Comparison of ENCODE assay signal across 20 cellular contexts in the genomic region with DNA sequence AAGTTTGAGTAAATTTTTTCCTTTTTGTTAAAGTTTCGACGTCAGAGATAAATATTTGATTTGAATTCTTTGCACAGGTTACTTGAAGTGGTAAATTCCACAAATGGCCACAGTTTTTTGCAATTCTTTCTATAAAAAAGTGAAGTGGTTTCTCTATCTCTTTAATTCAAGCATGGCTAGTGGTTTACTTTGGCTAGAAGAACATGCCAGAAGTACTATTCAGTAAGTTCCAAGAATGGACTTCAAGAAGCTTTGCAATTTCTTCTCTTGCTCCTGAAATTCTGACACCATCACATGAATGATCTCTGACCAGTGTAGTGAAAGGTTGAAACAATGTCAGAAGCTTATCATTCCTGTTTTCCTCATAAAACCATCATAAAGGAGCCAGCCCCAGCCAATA. TPM values are rescaled to one million over a fixed set of nuclear protein-coding genes. Genes with fewer than 3 reads are reported as not detected.
DNase-seq lines count a peak whose midpoint lies in the region; ATAC-seq, FAIRE-seq and TF ChIP-seq lines count a peak whose summit lies in the region.
"Had no signal": no experiment of that assay in that cellular context is flagged by ENCODE, and none has a peak within 500 bp of the region (broad histone marks: within the 10 kb centered on the region; RNA-seq: fewer than 3 reads in every experiment).

No MANE protein-coding gene starts in this region.

- no peaks in the 10 kb centered on the region for H4K20me1 ChIP-seq in astrocyte (ENCODE audit: insufficient read depth, low read length)
- H4K20me1 ChIP-seq: BLaER1 treated with 17β-estradiol and CSF1 and Interleukin-3, amounts not matched to agents 10 nM and 100 nM had no signal

- no peak overlapping the region for H3K9ac ChIP-seq in astrocyte (ENCODE audit: low read length)
- H3K9ac ChIP-seq: BLaER1 treated with 17β-estradiol and CSF1 and Interleukin-3, amounts not matched to agents 10 nM and 100 nM had no signal

- no peaks in the 10 kb centered on the region for H3K36me3 Mint-ChIP-seq in astrocyte (ENCODE audit: low read depth, unreplicated experiment)
- H3K36me3 Mint-ChIP-seq: CD8-positive, alpha-beta T cell had no signal

- no peak for TF ChIP-seq CTCF in astrocyte (IDR thresholded peaks at IDR 0.05; ENCODE audit: insufficient read depth, low read depth, low read length)
- no peak for TF ChIP-seq CTCF in left lung (IDR thresholded peaks at IDR 0.05)
- TF ChIP-seq CTCF in upper lobe of right lung (IDR thresholded peaks at IDR 0.05): no peak

- H3K4me1 ChIP-seq in astrocyte (ENCODE audit: insufficient read depth, low read length): no peaks in the 10 kb centered on the region
- H3K4me1 ChIP-seq in left lung: no peaks in the 10 kb centered on the region
- H3K4me1 ChIP-seq in upper lobe of right lung: no peaks in the 10 kb centered on the region
- H3K4me1 ChIP-seq: A549; BLaER1 treated with 17β-estradiol and CSF1 and Interleukin-3, amounts not matched to agents 10 nM and 100 nM; Caco-2 had no signal

- no peak for FAIRE-seq in astrocyte (lab: Jason Lieb, UNC)
- FAIRE-seq: A549, D721Med, GM12891, GM19239 had no signal

- no peaks in the 10 kb centered on the region for H3K27me3 ChIP-seq in astrocyte (ENCODE audit: insufficient read depth, low read length)
- H3K27me3 ChIP-seq in left lung: no peaks in the 10 kb centered on the region
- no peaks in the 10 kb centered on the region for H3K27me3 ChIP-seq in upper lobe of right lung
- H3K27me3 ChIP-seq: BLaER1 treated with 17β-estradiol and CSF1 and Interleukin-3, amounts not matched to agents 10 nM and 100 nM had no signal

- DNase-seq in astrocyte (ENCODE audit: low read depth): peak; percentile 18
- no peak for DNase-seq in left lung
- no peak for DNase-seq in upper lobe of right lung
- DNase-seq in NCI-H187 (lab: John Stamatoyannopoulos, UW): no peak
- no peak for DNase-seq in NCI-H345 (lab: John Stamatoyannopoulos, UW)
- DNase-seq: AML-193; Caco-2; Calu3; CD4-positive, alpha-beta T cell; CD8-positive, alpha-beta T cell; DMS79 treated with DMSO at 0.1 percent for 48 hours; GF-D8 had no signal

- intact Hi-C loops in left lung (cut with DNase I): no loop called here
- intact Hi-C loops in upper lobe of right lung (cut with DNase I): no loop called here

- H3K79me2 ChIP-seq in astrocyte (ENCODE audit: insufficient read depth, low read length): no peaks in the 10 kb centered on the region

- peaks cover 1% of the 10 kb centered on the region for H3K9me3 Mint-ChIP-seq in astrocyte (ENCODE audit: unreplicated experiment)
- H3K9me3 Mint-ChIP-seq: CD4-positive, alpha-beta T cell; CD8-positive, alpha-beta T cell had no signal

- H3K9me3 ChIP-seq in astrocyte (ENCODE audit: insufficient read depth, low read depth, low read length): no peaks in the 10 kb centered on the region
- no peaks in the 10 kb centered on the region for H3K9me3 ChIP-seq in left lung
- H3K9me3 ChIP-seq in upper lobe of right lung: no peaks in the 10 kb centered on the region
- H3K9me3 ChIP-seq: A549, Caco-2 had no signal

- ATAC-seq in left lung (peak; percentile 88), upper lobe of right lung (peak; percentile 67)
- ATAC-seq: A549; CD8-positive, alpha-beta T cell had no signal

- H3K4me1 Mint-ChIP-seq in astrocyte (ENCODE audit: low read depth, unreplicated experiment): no peaks in the 10 kb centered on the region
- H3K4me1 Mint-ChIP-seq: B cell had no signal

- H3K36me3 ChIP-seq in astrocyte (ENCODE audit: insufficient read depth, low read length) (no peaks in the 10 kb centered on the region), left lung (no peaks in the 10 kb centered on the region), upper lobe of right lung (no peaks in the 10 kb centered on the region)
- H3K36me3 ChIP-seq: BLaER1 treated with 17β-estradiol and CSF1 and Interleukin-3, amounts not matched to agents 10 nM and 100 nM had no signal

- no peak overlapping the region for H3K4me3 Mint-ChIP-seq in astrocyte (ENCODE audit: unreplicated experiment)
- H3K4me3 Mint-ChIP-seq: B cell; CD4-positive, alpha-beta T cell; CD8-positive, alpha-beta T cell had no signal

- no peak overlapping the region for H3K27ac Mint-ChIP-seq in astrocyte (ENCODE audit: unreplicated experiment)
- H3K27ac Mint-ChIP-seq: B cell; CD4-positive, alpha-beta T cell; CD8-positive, alpha-beta T cell had no signal

- no peak overlapping the region for H3K27ac ChIP-seq in astrocyte (ENCODE audit: low read depth, low read length)
- no peak overlapping the region for H3K27ac ChIP-seq in left lung
- no peak overlapping the region for H3K27ac ChIP-seq in upper lobe of right lung
- H3K27ac ChIP-seq: 22Rv1; A549; BLaER1 treated with 17β-estradiol and CSF1 and Interleukin-3, amounts not matched to agents 10 nM and 100 nM; C4-2B had no signal

- no peak overlapping the region for H2AFZ ChIP-seq in astrocyte (ENCODE audit: low read depth, low read length)

- no peaks in the 10 kb centered on the region for H3K27me3 Mint-ChIP-seq in astrocyte (ENCODE audit: low read depth, unreplicated experiment)

- no peak overlapping the region for H3K4me2 ChIP-seq in astrocyte (ENCODE audit: low read length)
- H3K4me2 ChIP-seq: A549; BLaER1 treated with 17β-estradiol and CSF1 and Interleukin-3, amounts not matched to agents 10 nM and 100 nM had no signal

- no peak overlapping the region for H3K4me3 ChIP-seq in astrocyte (ENCODE audit: insufficient read depth, low read depth, low read length)
- H3K4me3 ChIP-seq in left lung: no peak overlapping the region
- H3K4me3 ChIP-seq in upper lobe of right lung: no peak overlapping the region
- H3K4me3 ChIP-seq: A549; BLaER1 treated with 17β-estradiol and CSF1 and Interleukin-3, amounts not matched to agents 10 nM and 100 nM had no signal

RNA-seq across cellular contexts. Expression of a gene that starts 55.7 kb away (rescaled TPM):
- 11.3 and 12.7 TPM in 2 replicates for total RNA-seq in astrocyte
- 10 to 100 TPM; 21.2 to 25.2 TPM for total RNA-seq in left lung
- 35.4 TPM for total RNA-seq in upper lobe of right lung
